10 cellular contexts compared by ENCODE assay signal in the genomic region with DNA sequence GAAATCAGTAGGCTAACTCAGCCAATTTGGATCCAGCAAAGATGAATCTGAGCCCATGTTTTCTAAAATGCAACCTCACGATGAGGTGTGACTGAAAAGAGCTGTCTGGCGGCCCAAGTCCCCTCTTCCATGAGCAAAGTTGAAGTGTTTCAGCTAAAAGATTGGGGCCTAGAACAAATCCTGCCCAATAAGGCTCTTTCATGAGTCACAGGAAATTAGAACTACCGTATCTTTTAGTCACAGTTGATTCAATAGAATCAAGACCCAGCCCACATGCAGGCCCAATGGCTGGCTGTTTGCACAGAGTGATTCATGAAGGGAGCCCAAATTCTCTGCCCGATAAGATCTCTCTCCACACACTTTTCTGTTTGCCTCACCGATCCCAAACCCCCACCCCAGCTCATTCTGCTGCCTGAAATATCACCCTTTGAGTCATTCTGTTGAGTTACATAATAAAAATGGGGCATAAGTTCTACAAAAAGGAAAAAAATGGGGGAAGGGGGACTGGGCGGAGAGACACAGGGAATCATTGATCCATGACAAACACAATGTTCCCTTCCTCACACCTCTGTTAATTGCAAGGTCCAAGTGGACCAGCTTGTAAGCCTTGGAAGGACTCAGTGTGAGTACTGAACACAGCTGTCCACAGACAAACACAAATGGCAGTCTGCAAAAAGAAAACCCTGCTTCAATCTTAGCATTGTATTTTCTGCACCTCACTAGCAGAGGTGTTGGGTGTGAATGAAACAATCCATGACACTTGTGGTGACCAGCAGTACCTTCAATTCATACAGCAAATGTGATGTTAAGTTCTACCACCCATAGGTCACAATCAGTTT. TPM values are rescaled to one million over a fixed set of nuclear protein-coding genes. Genes with fewer than 3 reads are reported as not detected.
DNase-seq lines count a peak whose midpoint lies in the region; ATAC-seq, FAIRE-seq and TF ChIP-seq lines count a peak whose summit lies in the region.
"Had no signal": no experiment of that assay in that cellular context is flagged by ENCODE, and none has a peak within 500 bp of the region (broad histone marks: within the 10 kb centered on the region; RNA-seq: fewer than 3 reads in every experiment).

No MANE protein-coding gene starts in this region.

- 0 out of 2 replicates have a peak overlapping the region, but pooled peaks have one; percentile 13 for H3K9ac ChIP-seq in GM23248

- peak overlapping the region; percentile 56 for H3K4me2 ChIP-seq in GM23248 (ENCODE audit: unreplicated experiment)

- 6 to 16% methylated on average over 6 of the region's 6 CpGs for WGBS in GM23248 (ENCODE audit: low coverage in 1 of 2, low lambda C conversion rate in 2 of 2, missing lambda C conversion rate in 2 of 2), 2 experiments
- WGBS in pancreas, 2 donors: 68 to 80% methylated on average over 6 of the region's 6 CpGs
- 77 to 89% (median 85%) methylated on average over 6 of the region's 6 CpGs for WGBS in spleen, 5 donors

- DNase-seq in GM23248: peak; percentile 97
- DNase-seq in NOMO-1 treated with DMSO at 0.1 percent for 48 hours (lab: John Stamatoyannopoulos, UW; ENCODE audit: unreplicated experiment): peak; percentile 30
- peak; percentile 96 for DNase-seq in epithelial cell of esophagus (ENCODE audit: low read depth)
- DNase-seq in pancreas: peak in 1 of 6 donors; percentile 82
- DNase-seq in dermis blood vessel endothelial cell: no peak
- no peak for DNase-seq in spleen
- DNase-seq in NCI-H187 (lab: John Stamatoyannopoulos, UW): no peak
- DNase-seq: activated gamma-delta T cell, GF-D8 had no signal

- peak; percentile 48 to 71 (median 61) for ATAC-seq in pancreas
- no peak for ATAC-seq in GM18858 (IDR thresholded peaks at IDR 0.05; ENCODE audit: unreplicated experiment)

- H3K36me3 ChIP-seq in GM23248 (ENCODE audit: low read depth) (no peaks in the 10 kb centered on the region), pancreas (no peaks in the 10 kb centered on the region), spleen (no peaks in the 10 kb centered on the region)

- intact Hi-C loops in pancreas (cut with DNase I) (loop anchor here in 1 of 3 donors (10.0 kb wide), 1 partner anchor 411 kb away; no protein-coding TSS in a partner anchor), spleen (cut with DNase I; ENCODE audit: low total_unique reads) (no loop called here)

- H3K27ac ChIP-seq in GM23248 (peak overlapping the region; percentile 55), pancreas (no peak overlapping the region), spleen (no peak overlapping the region)

- H3K79me2 ChIP-seq in GM23248 (ENCODE audit: insufficient read depth): no peaks in the 10 kb centered on the region

- peaks cover 41% of the 10 kb centered on the region for H3K4me1 ChIP-seq in GM23248 (ENCODE audit: insufficient read depth)
- H3K4me1 ChIP-seq in pancreas: no peaks in the 10 kb centered on the region
- no peaks in the 10 kb centered on the region for H3K4me1 ChIP-seq in spleen

- in situ Hi-C loops in GM23248 (cut with MboI): no loop called here

- no peak overlapping the region; the same call in 1 of the 2 replicates for H2AFZ ChIP-seq in GM23248

- FAIRE-seq in pancreas (lab: Jason Lieb, UNC): no peak

- no peak for TF ChIP-seq CTCF in epithelial cell of esophagus (IDR thresholded peaks at IDR 0.05; ENCODE audit: insufficient read depth, low read depth, low read length, missing control alignments)
- TF ChIP-seq CTCF in pancreas (IDR thresholded peaks at IDR 0.05): no peak
- TF ChIP-seq CTCF in spleen (IDR thresholded peaks at IDR 0.05 in 8 of 11, conservative IDR thresholded peaks at IDR 0.05 in 3 of 11): no peak

- H3K9me2 ChIP-seq in GM23248 (ENCODE audit: insufficient read depth): no peaks in the 10 kb centered on the region

- peaks cover 21% of the 10 kb centered on the region for H3F3A ChIP-seq in GM23248 (ENCODE audit: insufficient read depth)

- TF ChIP-seq POLR2A in spleen (IDR thresholded peaks at IDR 0.05): no peak

- peak overlapping the region; percentile 33; the same call in 1 of the 2 replicates for H3K4me3 ChIP-seq in GM23248
- no peak overlapping the region for H3K4me3 ChIP-seq in epithelial cell of esophagus (ENCODE audit: low read length)
- no peak overlapping the region for H3K4me3 ChIP-seq in pancreas
- H3K4me3 ChIP-seq in spleen: no peak overlapping the region

- H4K20me1 ChIP-seq in GM23248 (ENCODE audit: insufficient read depth): no peaks in the 10 kb centered on the region

- H3K27me3 ChIP-seq in GM23248 (replicated peaks; ENCODE audit: insufficient read depth): no peaks in the 10 kb centered on the region
- H3K27me3 ChIP-seq in pancreas: no peaks in the 10 kb centered on the region
- H3K27me3 ChIP-seq in spleen (replicated peaks in 1 of 7): peaks cover 0 to 51% (median 0%) of the 10 kb centered on the region in 7 donors

- H3K9me3 ChIP-seq in GM23248 (ENCODE audit: low read depth) (no peaks in the 10 kb centered on the region), pancreas (no peaks in the 10 kb centered on the region), spleen (peaks cover 0 to 15% (median 11%) of the 10 kb centered on the region in 8 donors)

RNA-seq across cellular contexts. Expression of a gene that starts 13.8 kb away (rescaled TPM):
- under 0.01 TPM in 1 of 2 replicates, not detected in the other for total RNA-seq in GM23248 (2014; rRNA removed; shearing (Covaris generic))
- not detected in 2 replicates for polyA plus RNA-seq in GM23248 (2016; fragmentation: Nextera tagmentation; extraction: Ambion mirVana)
- total RNA-seq in pancreas: 10 to 100 TPM in 1 of 6 donors, 1 to 10 TPM in 5; 1.4 to 14.8 (median 3.9) TPM
- polyA plus RNA-seq in pancreas: 1 to 10 TPM; 1.5 to 2.6 TPM
- total RNA-seq in dermis blood vessel endothelial cell: not detected in 2 replicates
- under 1 TPM in 3 of 7 donors, not detected in 4; 0.10 to 0.21 (median 0.20) TPM for total RNA-seq in spleen
- polyA plus RNA-seq in spleen: under 1 TPM; 0.10 to 0.33 (median 0.13) TPM

Comparison
In these comparisons a context has a peak if more than half of its experiments do, and no peak if none do; other contexts are left out.
1. DNase-seq: peak in GM23248 (single experiment), NOMO-1 treated with DMSO at 0.1 percent for 48 hours (single experiment) and epithelial cell of esophagus (single experiment); none in dermis blood vessel endothelial cell (single experiment), spleen (single experiment) and NCI-H187 (0 of 2).